ENCODE assay signal across 10 cellular contexts in genomic region chr1:87683557-87683956, GRCh38.
DNase-seq lines count a peak whose midpoint lies in the region; ATAC-seq and TF ChIP-seq lines count a peak whose summit lies in the region.
"Had no signal": no experiment of that assay in that cellular context is flagged by ENCODE, and none has a peak within 500 bp of the region (broad histone marks: within the 10 kb centered on the region; RNA-seq: fewer than 3 reads in every experiment).

No MANE protein-coding gene starts in this region.

- H3K4me1 ChIP-seq in CD8-positive, alpha-beta memory T cell (ENCODE audit: insufficient read depth, low read length), result no peaks in the 10 kb centered on the region
- H3K4me1 ChIP-seq in duodenal mucosa (ENCODE audit: control insufficient read depth in 1 of 2, insufficient read depth in 2 of 2, low read length in 2 of 2) (peaks cover 3 to 11% of the 10 kb centered on the region in 2 donors), osteoblast (ENCODE audit: insufficient read depth, low read length) (peaks cover 13% of the 10 kb centered on the region)

- H3K4me2 ChIP-seq in osteoblast (ENCODE audit: insufficient read depth, low read length), result peak overlapping the region; percentile 71

- peaks cover 8 to 10% of the 10 kb centered on the region in 2 donors for H3K27me3 Mint-ChIP-seq in CD8-positive, alpha-beta memory T cell
- peaks cover 1% of the 10 kb centered on the region for H3K27me3 Mint-ChIP-seq in activated CD8-positive, alpha-beta T cell treated with anti-CD3 and anti-CD28 coated beads for 36 hours

- no peak overlapping the region for H3K4me3 ChIP-seq in CD8-positive, alpha-beta memory T cell (ENCODE audit: low read length)
- peak overlapping the region; percentile 69 to 72 for H3K4me3 ChIP-seq in duodenal mucosa (ENCODE audit: low read depth in 1 of 2, low read length in 2 of 2)
- no peak overlapping the region for H3K4me3 ChIP-seq in osteoblast (ENCODE audit: insufficient read depth, low read length)

- H3K27ac Mint-ChIP-seq in CD8-positive, alpha-beta memory T cell, result peak overlapping the region in 2 of 8 donors; percentile 74 to 83
- no peak overlapping the region for H3K27ac Mint-ChIP-seq in activated CD8-positive, alpha-beta T cell treated with anti-CD3 and anti-CD28 coated beads for 36 hours
- H3K27ac Mint-ChIP-seq: endodermal cell had no signal

- CTCF ChIA-PET in CD8-positive, alpha-beta memory T cell (lab: Charles Lee), result no interaction called here
- CTCF ChIA-PET in activated CD8-positive, alpha-beta T cell treated with anti-CD3 and anti-CD28 coated beads for 36 hours (lab: Charles Lee), result no interaction called here

- no peaks in the 10 kb centered on the region for H4K20me1 ChIP-seq in osteoblast (ENCODE audit: insufficient read depth, low read length)

- no peak for DNase-seq in CD8-positive, alpha-beta memory T cell
- DNase-seq in NCI-H187 (lab: John Stamatoyannopoulos, UW), result peak; percentile 63 to 78
- no peak for DNase-seq in osteoblast (ENCODE audit: insufficient read length, low spot score, missing footprints)
- DNase-seq in GOT3 (lab: John Stamatoyannopoulos, UW), result no peak
- DNase-seq in OCI-M2 (lab: John Stamatoyannopoulos, UW; ENCODE audit: unreplicated experiment), result no peak
- no peak for DNase-seq in activated T-cell treated with anti-CD3 and anti-CD28 coated beads, Interleukin-2, amount 50 U/mL, for 1 hour
- DNase-seq in activated CD8-positive, alpha-beta T cell treated with anti-CD3 and anti-CD28 coated beads for 36 hours, result no peak
- DNase-seq: activated effector memory CD4-positive, alpha-beta T cell treated with Interleukin-2 at 50 U/mL for 16 hours; endodermal cell had no signal

- POLR2A ChIA-PET in CD8-positive, alpha-beta memory T cell (lab: Charles Lee), result no interaction called here
- POLR2A ChIA-PET in activated CD8-positive, alpha-beta T cell treated with anti-CD3 and anti-CD28 coated beads for 36 hours (lab: Charles Lee), result interaction anchor here (0.6 kb wide), 1 partner anchor 63 kb away, joined by 3 read pairs; no protein-coding TSS in a partner anchor

- H3K36me3 Mint-ChIP-seq in CD8-positive, alpha-beta memory T cell, result no peaks in the 10 kb centered on the region
- H3K36me3 Mint-ChIP-seq in activated CD8-positive, alpha-beta T cell treated with anti-CD3 and anti-CD28 coated beads for 36 hours (ENCODE audit: low read depth), result no peaks in the 10 kb centered on the region

- no peaks in the 10 kb centered on the region for H3K27me3 ChIP-seq in CD8-positive, alpha-beta memory T cell (ENCODE audit: insufficient read depth, low read length, poor library complexity, severe bottlenecking)
- H3K27me3 ChIP-seq in duodenal mucosa (ENCODE audit: control insufficient read depth in 1 of 2, insufficient read depth in 2 of 2, low read length in 2 of 2), result no peaks in the 10 kb centered on the region
- no peaks in the 10 kb centered on the region for H3K27me3 ChIP-seq in osteoblast (ENCODE audit: insufficient read depth, low read length)

- H2AFZ ChIP-seq in osteoblast (ENCODE audit: low read length), result no peak overlapping the region

- no peaks in the 10 kb centered on the region for H3K9me3 ChIP-seq in CD8-positive, alpha-beta memory T cell (ENCODE audit: low read length)
- H3K9me3 ChIP-seq in duodenal mucosa (ENCODE audit: control insufficient read depth in 1 of 2, low read length in 2 of 2) (no peaks in the 10 kb centered on the region), osteoblast (ENCODE audit: low read depth, low read length) (no peaks in the 10 kb centered on the region)

- H3K9me3 Mint-ChIP-seq in CD8-positive, alpha-beta memory T cell, result no peaks in the 10 kb centered on the region
- no peaks in the 10 kb centered on the region for H3K9me3 Mint-ChIP-seq in activated CD8-positive, alpha-beta T cell treated with anti-CD3 and anti-CD28 coated beads for 36 hours

- no peaks in the 10 kb centered on the region for H3K36me3 ChIP-seq in CD8-positive, alpha-beta memory T cell (ENCODE audit: insufficient read depth, low read length)
- H3K36me3 ChIP-seq in duodenal mucosa (ENCODE audit: control insufficient read depth in 1 of 2, insufficient read depth in 2 of 2, low read length in 2 of 2), result no peaks in the 10 kb centered on the region
- H3K36me3 ChIP-seq in osteoblast (ENCODE audit: insufficient read depth, low read length), result no peaks in the 10 kb centered on the region

- H3K27ac ChIP-seq in CD8-positive, alpha-beta memory T cell (ENCODE audit: low read depth, low read length), result no peak overlapping the region
- H3K27ac ChIP-seq in duodenal mucosa (ENCODE audit: low read depth, low read length) (no peak overlapping the region), osteoblast (ENCODE audit: low read depth, low read length) (no peak overlapping the region)

- H3K4me3 Mint-ChIP-seq in CD8-positive, alpha-beta memory T cell, result peak overlapping the region in 5 of 7 donors; percentile 36 to 86 (median 70)
- H3K4me3 Mint-ChIP-seq in activated CD8-positive, alpha-beta T cell treated with anti-CD3 and anti-CD28 coated beads for 36 hours, result no peak overlapping the region

- intact Hi-C loops in activated CD8-positive, alpha-beta T cell treated with anti-CD3 and anti-CD28 coated beads for 36 hours (cut with micrococcal nuclease), result no loop called here

- H3K4me1 Mint-ChIP-seq in CD8-positive, alpha-beta memory T cell, result peaks cover 0 to 2% (median 0%) of the 10 kb centered on the region in 3 donors
- no peaks in the 10 kb centered on the region for H3K4me1 Mint-ChIP-seq in activated CD8-positive, alpha-beta T cell treated with anti-CD3 and anti-CD28 coated beads for 36 hours (ENCODE audit: low read depth)

- ATAC-seq in activated CD8-positive, alpha-beta T cell treated with anti-CD3 and anti-CD28 coated beads for 36 hours, result no peak

- no peaks in the 10 kb centered on the region for H3K79me2 ChIP-seq in osteoblast (ENCODE audit: insufficient read depth, low read length)

- H3K9ac ChIP-seq in duodenal mucosa (ENCODE audit: low read depth in 1 of 2, low read length in 2 of 2), result no peak overlapping the region

- no peak for TF ChIP-seq CTCF in osteoblast (IDR thresholded peaks at IDR 0.05; ENCODE audit: extremely low read depth, low read depth, low read length)
- TF ChIP-seq CTCF in activated CD8-positive, alpha-beta T cell treated with anti-CD3 and anti-CD28 coated beads for 36 hours (IDR thresholded peaks at IDR 0.05), result no peak

Comparison
In these comparisons a context has a peak if more than half of its experiments do, and no peak if none do; other contexts are left out.
1. DNase-seq: peak in NCI-H187 (2 of 2); none in CD8-positive, alpha-beta memory T cell (0 of 5), osteoblast (single experiment), GOT3 (single experiment), OCI-M2 (single experiment), activated T-cell treated with anti-CD3 and anti-CD28 coated beads, Interleukin-2, amount 50 U/mL, for 1 hour (single experiment) and activated CD8-positive, alpha-beta T cell treated with anti-CD3 and anti-CD28 coated beads for 36 hours (single experiment).
2. H3K4me3 ChIP-seq: peak in duodenal mucosa (2 of 2); none in CD8-positive, alpha-beta memory T cell (single experiment) and osteoblast (single experiment).